In genomic region chr6:286681-287499, GRCh38 we compare ENCODE assay signal across 19 cellular contexts. TPM values are rescaled to one million over a fixed set of nuclear protein-coding genes. Genes with fewer than 3 reads are reported as not detected.
DNase-seq lines count a peak whose midpoint lies in the region; ATAC-seq, FAIRE-seq and TF ChIP-seq lines count a peak whose summit lies in the region.
"Had no signal": no experiment of that assay in that cellular context is flagged by ENCODE, and none has a peak within 500 bp of the region (broad histone marks: within the 10 kb centered on the region; RNA-seq: fewer than 3 reads in every experiment).

No MANE protein-coding gene starts in this region.

- no peaks in the 10 kb centered on the region for H3K36me3 ChIP-seq in psoas muscle (ENCODE audit: insufficient read depth in 1 of 2, low read depth in 1 of 2)
- H3K36me3 ChIP-seq: breast epithelium, lower lobe of right lung, vagina had no signal

- H3K27me3 Mint-ChIP-seq in activated T-cell treated with anti-CD3 and anti-CD28 coated beads, Interleukin-2, amount 50 U/mL, for 72 hours (ENCODE audit: low read depth) = no peaks in the 10 kb centered on the region
- peaks cover 1% of the 10 kb centered on the region for H3K27me3 Mint-ChIP-seq in activated T-cell treated with anti-CD3 and anti-CD28 coated beads, Interleukin-2, amount 50 U/mL, for 4 hours (ENCODE audit: low read depth)
- H3K27me3 Mint-ChIP-seq in T-cell = peaks cover 0 to 1% of the 10 kb centered on the region in 2 donors
- no peaks in the 10 kb centered on the region for H3K27me3 Mint-ChIP-seq in stimulated activated naive B cell treated with anti-CD40 and anti-IgM and Interleukin-4, amounts not matched to agents 10 μg/mL and 1 μg/mL and 100 μg/mL, for 72 hours
- H3K27me3 Mint-ChIP-seq: activated naive CD8-positive, alpha-beta T cell treated with anti-CD3 and anti-CD28 coated beads, Interleukin-2, amount 10 ng/mL, durations not matched to agents 7 days and 5 days had no signal

- DNase-seq in activated T-cell treated with anti-CD3 and anti-CD28 coated beads, Interleukin-2, amount 50 U/mL, for 72 hours = no peak
- DNase-seq in activated T-cell treated with anti-CD3 and anti-CD28 coated beads, Interleukin-2, amount 50 U/mL, for 4 hours = no peak
- DNase-seq in GM19239 (ENCODE audit: insufficient read length, low spot score) = no peak
- no peak for DNase-seq in T-cell
- DNase-seq in stimulated activated naive B cell treated with anti-CD40 and anti-IgM and Interleukin-4, amounts not matched to agents 10 μg/mL and 1 μg/mL and 100 μg/mL, for 72 hours = peak; percentile 63
- no peak for DNase-seq in psoas muscle
- no peak for DNase-seq in germinal center (ENCODE audit: low spot score)
- DNase-seq: activated CD8-positive, alpha-beta memory T cell treated with anti-CD3 and anti-CD28 coated beads, Interleukin-2, amount 50 U/mL, for 48 hours; activated naive CD8-positive, alpha-beta T cell treated with anti-CD3 and anti-CD28 coated beads, Interleukin-2, amount 10 ng/mL, durations not matched to agents 7 days and 5 days; CD8-positive, alpha-beta T cell; DMS79; dorsolateral prefrontal cortex; lower lobe of right lung; naive thymus-derived CD4-positive, alpha-beta T cell; stimulated activated CD4-positive, alpha-beta T cell treated with anti-CD3 and anti-CD28 coated beads, Interleukin-12 subunit alpha, Interleukin-12 subunit beta, amount 100 ng/mL, for 4 hours had no signal

- H3K9me3 Mint-ChIP-seq in activated T-cell treated with anti-CD3 and anti-CD28 coated beads, Interleukin-2, amount 50 U/mL, for 72 hours = no peaks in the 10 kb centered on the region
- H3K9me3 Mint-ChIP-seq in activated T-cell treated with anti-CD3 and anti-CD28 coated beads, Interleukin-2, amount 50 U/mL, for 4 hours = no peaks in the 10 kb centered on the region
- H3K9me3 Mint-ChIP-seq in T-cell = no peaks in the 10 kb centered on the region
- H3K9me3 Mint-ChIP-seq in stimulated activated naive B cell treated with anti-CD40 and anti-IgM and Interleukin-4, amounts not matched to agents 10 μg/mL and 1 μg/mL and 100 μg/mL, for 72 hours = no peaks in the 10 kb centered on the region
- H3K9me3 Mint-ChIP-seq: activated naive CD8-positive, alpha-beta T cell treated with anti-CD3 and anti-CD28 coated beads, Interleukin-2, amount 10 ng/mL, durations not matched to agents 7 days and 5 days; CD8-positive, alpha-beta T cell had no signal

- H3K27ac Mint-ChIP-seq in activated T-cell treated with anti-CD3 and anti-CD28 coated beads, Interleukin-2, amount 50 U/mL, for 72 hours = no peak overlapping the region
- H3K27ac Mint-ChIP-seq in T-cell = peak overlapping the region; percentile 49 to 65
- peak overlapping the region; percentile 93 for H3K27ac Mint-ChIP-seq in stimulated activated naive B cell treated with anti-CD40 and anti-IgM and Interleukin-4, amounts not matched to agents 10 μg/mL and 1 μg/mL and 100 μg/mL, for 72 hours
- H3K27ac Mint-ChIP-seq: activated naive CD8-positive, alpha-beta T cell treated with anti-CD3 and anti-CD28 coated beads, Interleukin-2, amount 10 ng/mL, durations not matched to agents 7 days and 5 days; CD8-positive, alpha-beta T cell had no signal

- peaks cover 53% of the 10 kb centered on the region for H3K4me1 Mint-ChIP-seq in activated T-cell treated with anti-CD3 and anti-CD28 coated beads, Interleukin-2, amount 50 U/mL, for 72 hours (ENCODE audit: low read depth)
- H3K4me1 Mint-ChIP-seq in activated T-cell treated with anti-CD3 and anti-CD28 coated beads, Interleukin-2, amount 50 U/mL, for 4 hours (ENCODE audit: low read depth) = peaks cover 49% of the 10 kb centered on the region
- H3K4me1 Mint-ChIP-seq in T-cell = peaks cover 26 to 49% (median 27%) of the 10 kb centered on the region in 3 donors
- peaks cover 50 to 72% of the 10 kb centered on the region in 2 donors for H3K4me1 Mint-ChIP-seq in stimulated activated naive B cell treated with anti-CD40 and anti-IgM and Interleukin-4, amounts not matched to agents 10 μg/mL and 1 μg/mL and 100 μg/mL, for 72 hours

- no peaks in the 10 kb centered on the region for H3K27me3 ChIP-seq in psoas muscle (ENCODE audit: insufficient read depth in 3 of 3, low read length in 2 of 3)
- H3K27me3 ChIP-seq: breast epithelium, vagina had no signal

- H3K4me3 ChIP-seq in psoas muscle = no peak overlapping the region
- H3K4me3 ChIP-seq: breast epithelium, dorsolateral prefrontal cortex, lower lobe of right lung, vagina had no signal

- no peak for TF ChIP-seq CTCF in psoas muscle (IDR thresholded peaks at IDR 0.05)

- intact Hi-C loops in psoas muscle (cut with DNase I) = no loop called here

- peak overlapping the region; percentile 6 to 44 for H3K4me3 Mint-ChIP-seq in activated T-cell treated with anti-CD3 and anti-CD28 coated beads, Interleukin-2, amount 50 U/mL, for 72 hours
- no peak overlapping the region for H3K4me3 Mint-ChIP-seq in activated T-cell treated with anti-CD3 and anti-CD28 coated beads, Interleukin-2, amount 50 U/mL, for 4 hours
- no peak overlapping the region for H3K4me3 Mint-ChIP-seq in T-cell
- H3K4me3 Mint-ChIP-seq in stimulated activated naive B cell treated with anti-CD40 and anti-IgM and Interleukin-4, amounts not matched to agents 10 μg/mL and 1 μg/mL and 100 μg/mL, for 72 hours = peak overlapping the region; percentile 66 to 79
- H3K4me3 Mint-ChIP-seq: activated naive CD8-positive, alpha-beta T cell treated with anti-CD3 and anti-CD28 coated beads, Interleukin-2, amount 10 ng/mL, durations not matched to agents 7 days and 5 days; CD8-positive, alpha-beta T cell; naive thymus-derived CD4-positive, alpha-beta T cell had no signal

- peaks cover 0 to 2% of the 10 kb centered on the region in 2 donors for H3K36me3 Mint-ChIP-seq in activated T-cell treated with anti-CD3 and anti-CD28 coated beads, Interleukin-2, amount 50 U/mL, for 72 hours (ENCODE audit: insufficient read depth in 2 of 2)
- peaks cover 4% of the 10 kb centered on the region for H3K36me3 Mint-ChIP-seq in activated T-cell treated with anti-CD3 and anti-CD28 coated beads, Interleukin-2, amount 50 U/mL, for 4 hours (ENCODE audit: insufficient read depth)
- H3K36me3 Mint-ChIP-seq in T-cell = peaks cover 2% of the 10 kb centered on the region
- H3K36me3 Mint-ChIP-seq in stimulated activated naive B cell treated with anti-CD40 and anti-IgM and Interleukin-4, amounts not matched to agents 10 μg/mL and 1 μg/mL and 100 μg/mL, for 72 hours = peaks cover 8 to 17% of the 10 kb centered on the region in 2 donors
- H3K36me3 Mint-ChIP-seq: CD8-positive, alpha-beta T cell had no signal

- peaks cover 3% of the 10 kb centered on the region for H3K4me1 ChIP-seq in psoas muscle
- H3K4me1 ChIP-seq: breast epithelium had no signal

- no peak overlapping the region for H3K27ac ChIP-seq in psoas muscle
- H3K27ac ChIP-seq: breast epithelium, lower lobe of right lung, RWPE1, vagina had no signal

- POLR2A ChIA-PET in T-cell (lab: Charles Lee) = interaction anchor here in 1 of 2 donors (0.6 to 0.7 kb wide), 2 partner anchors 23 to 1498 kb away, joined by 3 read pairs; no protein-coding TSS in a partner anchor

- no peaks in the 10 kb centered on the region for H3K9me3 ChIP-seq in psoas muscle
- H3K9me3 ChIP-seq: breast epithelium, lower lobe of right lung, vagina had no signal

- WGBS in psoas muscle, 3 donors = 62 to 66% (median 62%) methylated on average over 10 of the region's 10 CpGs

- peak; percentile 95 for FAIRE-seq in GM19239 (lab: Jason Lieb, UNC)

- CTCF ChIA-PET in T-cell (lab: Charles Lee) = no interaction called here

- ATAC-seq in activated T-cell treated with anti-CD3 and anti-CD28 coated beads, Interleukin-2, amount 50 U/mL, for 72 hours (replicated peaks in 1 of 2) = no peak
- no peak for ATAC-seq in activated T-cell treated with anti-CD3 and anti-CD28 coated beads, Interleukin-2, amount 50 U/mL, for 4 hours
- ATAC-seq in T-cell (replicated peaks in 1 of 4) (no peak), psoas muscle (no peak), HG03159 (IDR thresholded peaks at IDR 0.05; ENCODE audit: unreplicated experiment) (no peak)
- peak; percentile 59 to 70 for ATAC-seq in stimulated activated naive B cell treated with anti-CD40 and anti-IgM and Interleukin-4, amounts not matched to agents 10 μg/mL and 1 μg/mL and 100 μg/mL, for 72 hours (replicated peaks)
- ATAC-seq: CD8-positive, alpha-beta T cell; lower lobe of right lung; naive thymus-derived CD4-positive, alpha-beta T cell had no signal

RNA-seq across cellular contexts. Expression of gene DUSP22, which starts 5.4 kb away (rescaled TPM):
- 10 to 100 TPM; 43.6 to 48.6 TPM for total RNA-seq in activated T-cell treated with anti-CD3 and anti-CD28 coated beads, Interleukin-2, amount 50 U/mL, for 72 hours
- total RNA-seq in activated T-cell treated with anti-CD3 and anti-CD28 coated beads, Interleukin-2, amount 50 U/mL, for 4 hours = 10 to 100 TPM; 27.5 to 32.5 (median 30.9) TPM
- total RNA-seq in T-cell (10 to 100 TPM; 32.0 to 52.4 (median 42.1) TPM), psoas muscle (10 to 100 TPM; 42.5 to 54.4 (median 50.2) TPM)
- 10 to 100 TPM; 31.6 to 58.0 (median 49.7) TPM for polyA plus RNA-seq in psoas muscle

Comparison
In these comparisons a context has a peak if more than half of its experiments do, and no peak if none do; other contexts are left out.
1. H3K4me3 Mint-ChIP-seq: peak in activated T-cell treated with anti-CD3 and anti-CD28 coated beads, Interleukin-2, amount 50 U/mL, for 72 hours (2 of 2) and stimulated activated naive B cell treated with anti-CD40 and anti-IgM and Interleukin-4, amounts not matched to agents 10 μg/mL and 1 μg/mL and 100 μg/mL, for 72 hours (2 of 2); none in activated T-cell treated with anti-CD3 and anti-CD28 coated beads, Interleukin-2, amount 50 U/mL, for 4 hours (single experiment) and T-cell (0 of 3).
2. ATAC-seq: peak in stimulated activated naive B cell treated with anti-CD40 and anti-IgM and Interleukin-4, amounts not matched to agents 10 μg/mL and 1 μg/mL and 100 μg/mL, for 72 hours (2 of 2); none in activated T-cell treated with anti-CD3 and anti-CD28 coated beads, Interleukin-2, amount 50 U/mL, for 72 hours (0 of 2), activated T-cell treated with anti-CD3 and anti-CD28 coated beads, Interleukin-2, amount 50 U/mL, for 4 hours (0 of 2), T-cell (0 of 4), psoas muscle (0 of 4) and HG03159 (single experiment).